ENCODE assay signal across 33 cellular contexts in the genomic region with DNA sequence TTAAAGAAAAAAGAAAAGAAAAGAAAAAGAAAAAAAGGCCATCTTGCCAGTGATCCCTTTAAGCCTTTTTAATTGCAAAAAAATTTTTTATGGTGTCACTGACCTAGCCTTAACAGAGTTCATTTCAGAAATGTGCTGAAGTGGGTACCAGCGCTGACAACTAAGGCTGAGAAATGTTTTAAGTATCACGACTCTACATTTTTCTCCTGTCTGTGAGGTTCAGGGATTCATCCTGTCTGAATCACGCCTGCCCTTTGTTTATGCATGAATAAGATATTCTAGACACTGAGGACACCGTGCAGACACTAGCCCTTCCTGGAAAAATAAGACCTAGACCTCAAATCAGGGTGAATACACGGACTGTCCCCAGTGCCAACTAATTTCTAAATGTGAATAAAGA.
A peak's percentile ranks its signal among the peaks of the same experiment; 100 is the strongest.
DNase-seq lines count a peak whose midpoint lies in the region; ATAC-seq, FAIRE-seq and TF ChIP-seq lines count a peak whose summit lies in the region.
"Had no signal": no experiment of that assay in that cellular context is flagged by ENCODE, and none has a peak within 500 bp of the region (broad histone marks: within the 10 kb centered on the region; RNA-seq: fewer than 3 reads in every experiment).

No MANE protein-coding gene starts in this region.

- H3K4me3 ChIP-seq in AG04449 (ENCODE audit: low read depth, low read length), result no peak overlapping the region
- H3K4me3 ChIP-seq in astrocyte (ENCODE audit: insufficient read depth, low read depth, low read length), result no peak overlapping the region
- H3K4me3 ChIP-seq: ascending aorta, HAP-1, hepatocyte, ovary, SJSA1, testis had no signal

- H3K9ac ChIP-seq in astrocyte (ENCODE audit: low read length), result no peak overlapping the region

- H3K27me3 Mint-ChIP-seq in astrocyte (ENCODE audit: low read depth, unreplicated experiment), result peaks cover 9% of the 10 kb centered on the region
- H3K27me3 Mint-ChIP-seq: CD4-positive, CD25-positive, alpha-beta regulatory T cell had no signal

- H3K4me1 Mint-ChIP-seq in astrocyte (ENCODE audit: low read depth, unreplicated experiment), result peaks cover 19% of the 10 kb centered on the region
- H3K4me1 Mint-ChIP-seq: CD4-positive, CD25-positive, alpha-beta regulatory T cell had no signal

- DNase-seq in AG04449 (ENCODE audit: low read depth, low spot score), result peak; percentile 34
- peak; percentile 10 for DNase-seq in HCEC 1CT
- DNase-seq in astrocyte (ENCODE audit: low read depth), result peak; percentile 70
- DNase-seq in kidney glomerular epithelial cell (lab: John Stamatoyannopoulos, UW), result peak; percentile 76
- DNase-seq in activated CD4-positive, CD25-positive, alpha-beta regulatory T cell treated with anti-CD3 and anti-CD28 coated beads, Interleukin-2, amount 50 U/mL, for 72 hours, result no peak
- no peak for DNase-seq in hippocampal formation (lab: John Stamatoyannopoulos, UW)
- no peak for DNase-seq in GM19238 (ENCODE audit: insufficient read length, low spot score)
- DNase-seq: 8988T; activated CD4-positive, alpha-beta T cell treated with anti-CD3 and anti-CD28 coated beads for 4 hours; activated effector memory CD4-positive, alpha-beta T cell treated with anti-CD3 and anti-CD28 coated beads, Interleukin-2, amount 50 U/mL, for 16 hours; activated naive CD8-positive, alpha-beta T cell treated with anti-CD3 and anti-CD28 coated beads for 36 hours; CD4-positive, CD25-positive, alpha-beta regulatory T cell; foreskin melanocyte; Kasumi-1; left colon; mammary epithelial cell; NCI-H146; NCI-H446 treated with DMSO at 0.1 percent for 48 hours; NCI-H774; ovary; small intestine; stimulated activated CD4-positive, alpha-beta T cell treated with anti-CD3 and anti-CD28 coated beads, Interleukin-2, amount 100 ng/mL, for 24 hours; stimulated activated CD8-positive, alpha-beta memory T cell treated with anti-CD3 and anti-CD28 coated beads, Interleukin-4, amount 100 ng/mL, for 48 hours; T-helper 9 cell; testis had no signal

- H3K27me3 ChIP-seq in astrocyte (ENCODE audit: insufficient read depth, low read length), result no peaks in the 10 kb centered on the region
- H3K27me3 ChIP-seq: ascending aorta, hepatocyte, ovary, SJSA1, testis had no signal

- no peaks in the 10 kb centered on the region for H3K9me3 ChIP-seq in astrocyte (ENCODE audit: insufficient read depth, low read depth, low read length)
- H3K9me3 ChIP-seq: ascending aorta, HAP-1, ovary, SJSA1, testis had no signal

- no peaks in the 10 kb centered on the region for H3K36me3 Mint-ChIP-seq in astrocyte (ENCODE audit: low read depth, unreplicated experiment)
- H3K36me3 Mint-ChIP-seq: activated naive CD8-positive, alpha-beta T cell treated with anti-CD3 and anti-CD28 coated beads for 36 hours had no signal

- H3K79me2 ChIP-seq in astrocyte (ENCODE audit: insufficient read depth, low read length), result no peaks in the 10 kb centered on the region
- H3K79me2 ChIP-seq: hepatocyte had no signal

- no peak for ATAC-seq in GM19035 (IDR thresholded peaks at IDR 0.05; ENCODE audit: unreplicated experiment)
- ATAC-seq: left colon had no signal

- H3K9me3 Mint-ChIP-seq in astrocyte (ENCODE audit: unreplicated experiment), result peaks cover 2% of the 10 kb centered on the region
- H3K9me3 Mint-ChIP-seq: activated naive CD8-positive, alpha-beta T cell treated with anti-CD3 and anti-CD28 coated beads for 36 hours; stimulated activated naive CD8-positive, alpha-beta T cell treated with anti-CD3 and anti-CD28 coated beads, Interleukin-15, Interleukin-2, amounts not matched to agents 100 ng/mL and 50 ng/mL, for 24 hours had no signal

- FAIRE-seq in astrocyte (lab: Jason Lieb, UNC), result peak; percentile 64
- FAIRE-seq: endometrium, GM12892, small intestine had no signal

- H3K27ac Mint-ChIP-seq in astrocyte (ENCODE audit: unreplicated experiment), result no peak overlapping the region
- H3K27ac Mint-ChIP-seq: activated naive CD8-positive, alpha-beta T cell treated with anti-CD3 and anti-CD28 coated beads for 36 hours; stimulated activated naive CD8-positive, alpha-beta T cell treated with anti-CD3 and anti-CD28 coated beads, Interleukin-15, Interleukin-2, amounts not matched to agents 100 ng/mL and 50 ng/mL, for 24 hours had no signal

- peak overlapping the region; percentile 30 for H3K4me2 ChIP-seq in astrocyte (ENCODE audit: low read length)
- H3K4me2 ChIP-seq: hepatocyte had no signal

- CTCF ChIA-PET in AG04449 (lab: Yijun Ruan, JAX), result interaction anchor here (2.9 kb wide), 1 partner anchor 10 kb away, joined by 22 read pairs; no protein-coding TSS in a partner anchor

- H2AFZ ChIP-seq in astrocyte (ENCODE audit: low read depth, low read length), result no peak overlapping the region
- H2AFZ ChIP-seq: hepatocyte had no signal

- H3K27ac ChIP-seq in astrocyte (ENCODE audit: low read depth, low read length), result peak overlapping the region; percentile 54
- H3K27ac ChIP-seq: ascending aorta, hepatocyte, ovary, SJSA1, testis had no signal

- POLR2A ChIA-PET in AG04449 (lab: Yijun Ruan, JAX), result no interaction called here

- TF ChIP-seq CTCF in AG04449 (IDR thresholded peaks at IDR 0.05; ENCODE audit: insufficient read depth, low read length, missing control alignments), result no peak
- TF ChIP-seq CTCF in astrocyte (IDR thresholded peaks at IDR 0.05; ENCODE audit: insufficient read depth, low read depth, low read length), result no peak

- no peaks in the 10 kb centered on the region for H4K20me1 ChIP-seq in astrocyte (ENCODE audit: insufficient read depth, low read length)

- H3K4me3 Mint-ChIP-seq in astrocyte (ENCODE audit: unreplicated experiment), result no peak overlapping the region
- H3K4me3 Mint-ChIP-seq: activated naive CD8-positive, alpha-beta T cell treated with anti-CD3 and anti-CD28 coated beads for 36 hours; CD4-positive, CD25-positive, alpha-beta regulatory T cell; stimulated activated naive CD8-positive, alpha-beta T cell treated with anti-CD3 and anti-CD28 coated beads, Interleukin-15, Interleukin-2, amounts not matched to agents 100 ng/mL and 50 ng/mL, for 24 hours had no signal

- peaks cover 8% of the 10 kb centered on the region for H3K4me1 ChIP-seq in astrocyte (ENCODE audit: insufficient read depth, low read length)
- H3K4me1 ChIP-seq: ascending aorta, HAP-1, testis had no signal

- no peaks in the 10 kb centered on the region for H3K36me3 ChIP-seq in astrocyte (ENCODE audit: insufficient read depth, low read length)
- H3K36me3 ChIP-seq: ascending aorta, HAP-1, ovary, SJSA1 had no signal

Comparison
In these comparisons a context has a peak if more than half of its experiments do, and no peak if none do; other contexts are left out.
1. DNase-seq: peak in AG04449 (single experiment), HCEC 1CT (single experiment), astrocyte (single experiment) and kidney glomerular epithelial cell (single experiment); none in activated CD4-positive, CD25-positive, alpha-beta regulatory T cell treated with anti-CD3 and anti-CD28 coated beads, Interleukin-2, amount 50 U/mL, for 72 hours (single experiment), hippocampal formation (0 of 2) and GM19238 (single experiment).